Comparison of ENCODE assay signal across 8 cellular contexts in the genomic region with DNA sequence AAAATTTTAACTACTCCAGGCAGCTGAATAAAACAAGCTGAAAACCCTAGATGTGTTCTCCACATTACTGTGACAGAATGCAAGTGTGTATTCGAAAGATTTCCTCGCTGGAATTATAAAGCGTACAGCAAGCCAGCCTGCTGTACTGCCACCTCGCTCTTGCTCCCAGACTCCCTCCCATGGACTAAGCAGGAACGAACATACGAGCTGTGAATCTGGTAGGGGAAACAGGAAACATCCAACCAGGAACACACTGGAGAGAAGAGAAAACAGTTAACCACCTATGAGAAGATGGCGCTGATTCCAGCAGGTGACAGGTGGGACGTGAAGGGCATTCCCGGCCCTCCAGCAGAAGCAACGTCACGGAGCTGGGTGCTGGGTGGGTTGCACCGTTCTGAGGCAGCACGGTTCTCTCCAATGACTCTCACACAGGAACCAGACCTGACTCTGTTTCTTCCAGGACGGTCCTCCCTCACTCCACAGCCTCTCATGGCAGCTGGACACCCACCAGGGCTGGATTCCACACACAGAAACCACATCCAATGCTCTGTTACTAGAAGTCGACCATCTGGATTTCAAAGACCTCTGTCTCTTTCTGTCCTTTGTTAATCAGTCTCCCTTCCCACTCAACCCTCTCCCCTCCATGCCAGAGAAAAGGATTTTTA.
DNase-seq lines count a peak whose midpoint lies in the region; ATAC-seq and TF ChIP-seq lines count a peak whose summit lies in the region.

No MANE protein-coding gene starts in this region.

- peak overlapping the region; percentile 61 for H3K27ac ChIP-seq in muscle layer of colon (ENCODE audit: low read depth, low read length)

- H3K27me3 ChIP-seq in muscle layer of colon (ENCODE audit: control insufficient read depth in 1 of 2, insufficient read depth in 2 of 2, low read length in 2 of 2): no peaks in the 10 kb centered on the region

- H3K4me3 ChIP-seq in AG04449 (ENCODE audit: low read depth, low read length) (peak overlapping the region; percentile 19; the same call in 1 of the 2 replicates), epithelial cell of proximal tubule (ENCODE audit: low read depth, low read length) (peak overlapping the region; percentile 18), muscle layer of colon (ENCODE audit: low read depth in 1 of 2, low read length in 2 of 2) (peak overlapping the region in 1 of 2 donors; percentile 49)

- no peak for DNase-seq in AG04449 (ENCODE audit: low read depth, low spot score)
- peak; percentile 87 for DNase-seq in NCI-H2029 (lab: John Stamatoyannopoulos, UW)
- DNase-seq in epithelial cell of proximal tubule (ENCODE audit: low read depth): no peak

- CTCF ChIA-PET in AG04449 (lab: Yijun Ruan, JAX): interaction anchor here (0.7 to 1.8 kb wide), 14 partner anchors 9 to 251 kb away, joined by 3 to 6 read pairs (median 4); no protein-coding TSS in a partner anchor

- no peaks in the 10 kb centered on the region for H3K36me3 ChIP-seq in muscle layer of colon (ENCODE audit: insufficient read depth, low read length)

- POLR2A ChIA-PET in AG04449 (lab: Yijun Ruan, JAX): no interaction called here

- TF ChIP-seq CTCF in AG04449 (IDR thresholded peaks at IDR 0.05; ENCODE audit: insufficient read depth, low read length, missing control alignments) (peak; percentile 63), epithelial cell of proximal tubule (conservative IDR thresholded peaks at IDR 0.05; ENCODE audit: low read depth, low read length) (peak; percentile 48)

- H3K9ac ChIP-seq in muscle layer of colon (ENCODE audit: low read length): no peak overlapping the region

- no peaks in the 10 kb centered on the region for H3K9me3 ChIP-seq in muscle layer of colon (ENCODE audit: low read length)

- ATAC-seq in HG02840 (IDR thresholded peaks at IDR 0.05; ENCODE audit: low FRiP score, unreplicated experiment) (no peak), HG03378 (IDR thresholded peaks at IDR 0.05; ENCODE audit: unreplicated experiment) (no peak), GM18498 (IDR thresholded peaks at IDR 0.05; ENCODE audit: unreplicated experiment) (no peak), HG03342 (IDR thresholded peaks at IDR 0.05; ENCODE audit: unreplicated experiment) (no peak)

- H3K4me1 ChIP-seq in muscle layer of colon (ENCODE audit: insufficient read depth, low read length): peaks cover 41% of the 10 kb centered on the region
